9 cellular contexts compared by ENCODE assay signal in the genomic region with DNA sequence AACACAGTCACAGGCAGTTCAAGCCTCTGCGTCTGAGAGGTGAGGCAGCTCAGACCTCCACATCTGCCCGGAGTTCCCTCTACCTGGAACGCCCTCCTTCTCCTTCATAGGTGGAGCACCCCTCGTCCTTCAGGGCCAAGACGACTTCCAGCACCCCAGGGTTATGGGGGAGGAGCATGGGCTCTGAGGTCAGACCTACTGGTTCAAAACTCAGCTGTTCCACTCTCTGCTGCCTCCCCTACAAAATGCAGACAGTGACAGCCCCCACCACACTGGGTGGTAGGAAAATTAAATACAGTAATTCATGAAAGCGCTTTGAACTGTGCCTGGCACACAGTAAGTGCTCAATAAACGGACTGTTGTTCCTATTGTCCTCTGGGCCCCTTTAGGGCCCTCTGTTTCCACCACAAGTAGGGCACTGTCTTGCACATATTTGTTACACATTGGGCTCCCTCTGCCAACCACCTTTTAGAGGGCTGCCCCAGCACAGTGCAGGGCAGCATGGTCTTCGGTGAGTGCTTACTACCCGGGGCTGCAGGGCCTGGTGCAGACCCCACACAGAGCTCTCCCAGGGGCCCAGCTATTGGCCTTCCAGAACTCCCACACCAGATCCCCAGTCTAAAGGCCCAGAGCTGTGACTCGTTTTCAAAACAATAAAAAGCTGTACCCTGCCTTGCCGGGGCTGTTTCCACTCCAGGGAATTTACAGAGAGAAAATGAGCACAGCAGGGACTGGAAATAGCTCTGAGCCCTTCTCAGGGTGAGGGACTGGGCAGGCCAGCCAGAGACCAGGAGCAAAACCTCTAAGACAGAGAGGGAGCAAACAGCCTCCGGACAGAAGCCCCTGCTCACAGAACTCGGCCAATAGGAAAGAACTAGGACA. TPM values are rescaled to one million over a fixed set of nuclear protein-coding genes. Genes with fewer than 3 reads are reported as not detected.
DNase-seq lines count a peak whose midpoint lies in the region; ATAC-seq and TF ChIP-seq lines count a peak whose summit lies in the region.
"Had no signal": no experiment of that assay in that cellular context is flagged by ENCODE, and none has a peak within 500 bp of the region (broad histone marks: within the 10 kb centered on the region; RNA-seq: fewer than 3 reads in every experiment).

No MANE protein-coding gene starts in this region.

- no peaks in the 10 kb centered on the region for H3K9me3 Mint-ChIP-seq in CD4-positive, CD25-positive, alpha-beta regulatory T cell
- H3K9me3 Mint-ChIP-seq in progenitor cell of endocrine pancreas (ENCODE audit: low read depth): no peaks in the 10 kb centered on the region

- H3K27ac ChIP-seq in CD4-positive, CD25-positive, alpha-beta regulatory T cell (ENCODE audit: insufficient read depth, low read length, poor library complexity, severe bottlenecking): no peak overlapping the region
- H3K27ac ChIP-seq in OCI-LY3 (ENCODE audit: low read length) (no peak overlapping the region), esophagus muscularis mucosa (replicated peaks in 1 of 4) (peak overlapping the region; percentile 55 to 96 (median 94))
- H3K27ac ChIP-seq: SJSA1 had no signal

- peaks cover 92% of the 10 kb centered on the region for H3K79me2 ChIP-seq in OCI-LY3 (ENCODE audit: low read length)

- intact Hi-C loops in esophagus muscularis mucosa (cut with DNase I): loop anchor here (5.0 kb wide), 1 partner anchor 42 kb away; no protein-coding TSS in a partner anchor

- H3K27me3 Mint-ChIP-seq in CD4-positive, CD25-positive, alpha-beta regulatory T cell: no peaks in the 10 kb centered on the region
- peaks cover 4% of the 10 kb centered on the region for H3K27me3 Mint-ChIP-seq in progenitor cell of endocrine pancreas

- H3K4me3 ChIP-seq in CD4-positive, CD25-positive, alpha-beta regulatory T cell (ENCODE audit: low read depth, low read length): no peak overlapping the region
- H3K4me3 ChIP-seq in OCI-LY3 (ENCODE audit: low read length): 0 out of 2 replicates have a peak overlapping the region, but pooled peaks have one; percentile 93
- H3K4me3 ChIP-seq in esophagus muscularis mucosa: peak overlapping the region; percentile 23 to 99 (median 93)

- peaks cover 70% of the 10 kb centered on the region for H4K20me1 ChIP-seq in OCI-LY3 (ENCODE audit: insufficient read depth, low read length)

- H3K9ac ChIP-seq in OCI-LY3 (ENCODE audit: low read length): no peak overlapping the region

- peaks cover 5% of the 10 kb centered on the region for H3K36me3 Mint-ChIP-seq in CD4-positive, CD25-positive, alpha-beta regulatory T cell
- peaks cover 2% of the 10 kb centered on the region for H3K36me3 Mint-ChIP-seq in progenitor cell of endocrine pancreas (ENCODE audit: insufficient read depth)

- H3K27me3 ChIP-seq in CD4-positive, CD25-positive, alpha-beta regulatory T cell (ENCODE audit: control insufficient read depth, insufficient read depth, low read length): no peaks in the 10 kb centered on the region
- no peaks in the 10 kb centered on the region for H3K27me3 ChIP-seq in OCI-LY3 (ENCODE audit: low read depth, low read length)
- H3K27me3 ChIP-seq in esophagus muscularis mucosa: no peaks in the 10 kb centered on the region
- H3K27me3 ChIP-seq: SJSA1 had no signal

- peak overlapping the region; percentile 61 to 91 (median 76) for H3K4me3 Mint-ChIP-seq in CD4-positive, CD25-positive, alpha-beta regulatory T cell
- H3K4me3 Mint-ChIP-seq in progenitor cell of endocrine pancreas (ENCODE audit: low read depth): peak overlapping the region; percentile 38

- H3K27ac Mint-ChIP-seq in CD4-positive, CD25-positive, alpha-beta regulatory T cell: peak overlapping the region in 2 of 3 donors; percentile 69 to 83
- no peak overlapping the region for H3K27ac Mint-ChIP-seq in progenitor cell of endocrine pancreas

- 56% methylated on average over 9 of the region's 13 CpGs for WGBS in esophagus muscularis mucosa

- TF ChIP-seq CTCF in OCI-LY3 (IDR thresholded peaks at IDR 0.05; ENCODE audit: low read depth, low read length) (no peak), esophagus muscularis mucosa (IDR thresholded peaks at IDR 0.05) (no peak), progenitor cell of endocrine pancreas (IDR thresholded peaks at IDR 0.05; ENCODE audit: unreplicated experiment) (no peak)

- H3K4me2 ChIP-seq in OCI-LY3 (ENCODE audit: low read length): peak overlapping the region; percentile 99

- no peak for TF ChIP-seq EP300 in esophagus muscularis mucosa (IDR thresholded peaks at IDR 0.05)

- no peak for ATAC-seq in CD4-positive, CD25-positive, alpha-beta regulatory T cell (ENCODE audit: low read depth in 2 of 2)
- no peak for ATAC-seq in GM18520 (IDR thresholded peaks at IDR 0.05; ENCODE audit: unreplicated experiment)

- H3K4me1 ChIP-seq in CD4-positive, CD25-positive, alpha-beta regulatory T cell (ENCODE audit: control insufficient read depth, insufficient read depth, low read length, poor library complexity, severe bottlenecking): peaks cover 44% of the 10 kb centered on the region
- peaks cover 45% of the 10 kb centered on the region for H3K4me1 ChIP-seq in OCI-LY3 (ENCODE audit: low read length)
- peaks cover 71 to 80% (median 77%) of the 10 kb centered on the region in 4 donors for H3K4me1 ChIP-seq in esophagus muscularis mucosa

- no peak overlapping the region for H2AFZ ChIP-seq in OCI-LY3 (ENCODE audit: low read depth, low read length)

- DNase-seq in CD4-positive, CD25-positive, alpha-beta regulatory T cell: no peak
- DNase-seq in esophagus muscularis mucosa (ENCODE audit: extremely low spot score) (no peak), progenitor cell of endocrine pancreas (ENCODE audit: low spot score, unreplicated experiment) (no peak), NCI-H2171 (lab: John Stamatoyannopoulos, UW) (no peak)
- DNase-seq in stimulated activated CD4-positive, alpha-beta T cell treated with anti-CD3 and anti-CD28 coated beads, Interleukin-4, amount 100 ng/mL, for 4 hours: no peak
- DNase-seq in NK-92 treated with Interleukin-12 subunit alpha and Interleukin-12 subunit beta, amount 100 ng/mL, for 24 hours (lab: John Stamatoyannopoulos, UW): no peak

- TF ChIP-seq POLR2A in esophagus muscularis mucosa (IDR thresholded peaks at IDR 0.05; ENCODE audit: low read depth): no peak

- H3K9me3 ChIP-seq in CD4-positive, CD25-positive, alpha-beta regulatory T cell (ENCODE audit: control insufficient read depth in 2 of 2, low read length in 2 of 2): no peaks in the 10 kb centered on the region
- H3K9me3 ChIP-seq in OCI-LY3 (ENCODE audit: insufficient read depth, low read length) (no peaks in the 10 kb centered on the region), esophagus muscularis mucosa (no peaks in the 10 kb centered on the region)
- H3K9me3 ChIP-seq: SJSA1 had no signal

- peaks cover 16 to 80% (median 45%) of the 10 kb centered on the region in 4 donors for H3K4me1 Mint-ChIP-seq in CD4-positive, CD25-positive, alpha-beta regulatory T cell
- H3K4me1 Mint-ChIP-seq in progenitor cell of endocrine pancreas (ENCODE audit: low read depth): peaks cover 23% of the 10 kb centered on the region

- H3K36me3 ChIP-seq in CD4-positive, CD25-positive, alpha-beta regulatory T cell (ENCODE audit: control insufficient read depth, insufficient read depth, low read length): no peaks in the 10 kb centered on the region
- peaks cover 55% of the 10 kb centered on the region for H3K36me3 ChIP-seq in OCI-LY3 (replicated peaks; ENCODE audit: low read depth, low read length)
- H3K36me3 ChIP-seq in esophagus muscularis mucosa: peaks cover 0 to 14% (median 0%) of the 10 kb centered on the region in 4 donors

RNA-seq across cellular contexts. Expression of gene TMEM184B, which starts 2.5 kb away (rescaled TPM):
- total RNA-seq in CD4-positive, CD25-positive, alpha-beta regulatory T cell: 31.3 TPM
- 1 to 10 TPM; 7.2 to 8.2 (median 7.7) TPM for polyA plus RNA-seq in CD4-positive, CD25-positive, alpha-beta regulatory T cell
- total RNA-seq in esophagus muscularis mucosa: 100 to 1,000 TPM in 1 of 4 donors, 10 to 100 TPM in 3; 39.4 to 108 (median 75.3) TPM
- total RNA-seq in progenitor cell of endocrine pancreas: 67.3 and 71.7 TPM in 2 replicates

RNA-seq across cellular contexts. Expression of gene CSNK1E, which starts 46.9 kb away (rescaled TPM):
- total RNA-seq in CD4-positive, CD25-positive, alpha-beta regulatory T cell: 154 TPM
- 10 to 100 TPM in 2 of 4 donors, 1 to 10 TPM in 2; 7.4 to 12.4 (median 9.5) TPM for polyA plus RNA-seq in CD4-positive, CD25-positive, alpha-beta regulatory T cell
- total RNA-seq in esophagus muscularis mucosa (100 to 1,000 TPM in 1 of 4 donors, 10 to 100 TPM in 3; 67.9 to 102 (median 91.7) TPM), progenitor cell of endocrine pancreas (246 and 250 TPM in 2 replicates)

Comparison
In these comparisons a context has a peak if more than half of its experiments do, and no peak if none do; other contexts are left out.
1. H3K27ac ChIP-seq: peak in esophagus muscularis mucosa (4 of 4); none in CD4-positive, CD25-positive, alpha-beta regulatory T cell (single experiment) and OCI-LY3 (single experiment).